ENCODE assay signal across 10 cellular contexts in the genomic region with DNA sequence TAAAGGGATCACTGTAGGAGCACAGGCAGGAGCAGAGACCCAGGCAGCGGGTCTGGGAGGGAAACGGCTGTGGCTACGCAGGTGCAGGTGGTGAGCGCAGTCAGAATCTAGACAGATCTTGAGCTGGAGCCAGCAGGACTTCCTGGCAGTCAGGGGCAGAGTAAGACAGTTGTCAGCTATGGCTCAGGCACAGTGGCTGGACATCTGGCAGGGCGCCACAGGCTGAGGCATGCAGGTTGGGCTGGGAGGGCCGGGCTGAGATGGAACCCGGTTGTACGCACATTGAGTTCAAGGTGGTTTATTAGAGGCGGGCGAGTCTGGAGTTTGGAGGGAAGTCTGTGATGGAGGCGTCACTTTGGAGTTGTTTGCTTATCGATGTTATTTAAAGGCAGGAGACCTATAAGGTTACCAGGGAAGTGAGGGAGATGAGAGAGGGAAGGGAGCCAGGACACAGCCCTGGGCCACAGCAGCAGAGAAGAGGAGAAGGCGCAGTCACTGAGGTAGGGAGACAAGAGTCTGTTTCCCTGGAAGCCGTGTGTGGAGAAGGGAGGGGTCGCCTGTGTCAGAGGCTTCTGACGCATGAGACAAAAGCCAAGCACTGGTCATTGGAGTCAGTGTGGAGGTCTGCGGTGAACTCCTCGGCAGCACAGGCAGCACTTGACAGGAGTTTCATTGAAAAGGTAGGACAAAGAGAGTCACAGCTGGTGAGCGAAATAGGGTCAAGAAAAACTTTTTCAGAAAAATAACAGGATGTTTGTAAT.
A peak's percentile ranks its signal among the peaks of the same experiment; 100 is the strongest.
DNase-seq lines count a peak whose midpoint lies in the region; ATAC-seq, FAIRE-seq and TF ChIP-seq lines count a peak whose summit lies in the region.
"Had no signal": no experiment of that assay in that cellular context is flagged by ENCODE, and none has a peak within 500 bp of the region (broad histone marks: within the 10 kb centered on the region; RNA-seq: fewer than 3 reads in every experiment).

No MANE protein-coding gene starts in this region.

- H3K79me2 ChIP-seq in osteoblast (ENCODE audit: insufficient read depth, low read length), result no peaks in the 10 kb centered on the region

- no peak overlapping the region for H2AFZ ChIP-seq in osteoblast (ENCODE audit: low read length)

- peaks cover 7% of the 10 kb centered on the region for H3K36me3 Mint-ChIP-seq in CD4-positive, CD25-positive, alpha-beta regulatory T cell

- H3K9me3 Mint-ChIP-seq in CD4-positive, CD25-positive, alpha-beta regulatory T cell, result peaks cover 0 to 2% (median 0%) of the 10 kb centered on the region in 7 donors

- no peaks in the 10 kb centered on the region for H3K36me3 ChIP-seq in CD4-positive, CD25-positive, alpha-beta regulatory T cell (ENCODE audit: control insufficient read depth, insufficient read depth, low read length)
- H3K36me3 ChIP-seq in SJCRH30, result peaks cover 4% of the 10 kb centered on the region; the same call in 1 of the 2 replicates
- no peaks in the 10 kb centered on the region for H3K36me3 ChIP-seq in osteoblast (ENCODE audit: insufficient read depth, low read length)
- H3K36me3 ChIP-seq: neutrophil had no signal

- FAIRE-seq in RCC 7860 (lab: Jason Lieb, UNC), result no peak

- no peaks in the 10 kb centered on the region for H4K20me1 ChIP-seq in osteoblast (ENCODE audit: insufficient read depth, low read length)

- no peaks in the 10 kb centered on the region for H3K9me3 ChIP-seq in CD4-positive, CD25-positive, alpha-beta regulatory T cell (ENCODE audit: control insufficient read depth in 2 of 2, low read length in 2 of 2)
- no peaks in the 10 kb centered on the region for H3K9me3 ChIP-seq in SJCRH30 (replicated peaks)
- H3K9me3 ChIP-seq in osteoblast (ENCODE audit: low read depth, low read length), result no peaks in the 10 kb centered on the region
- H3K9me3 ChIP-seq: neutrophil had no signal

- ATAC-seq in CD4-positive, CD25-positive, alpha-beta regulatory T cell (ENCODE audit: low read depth in 2 of 2), result peak in 1 of 2 donors; percentile 49
- ATAC-seq in GM19397 (IDR thresholded peaks at IDR 0.05; ENCODE audit: unreplicated experiment), result no peak

- no peak overlapping the region for H3K4me3 ChIP-seq in CD4-positive, CD25-positive, alpha-beta regulatory T cell (ENCODE audit: low read depth, low read length)
- H3K4me3 ChIP-seq in SJCRH30 (no peak overlapping the region), osteoblast (ENCODE audit: insufficient read depth, low read length) (no peak overlapping the region)

- peak overlapping the region; percentile 68 to 89 (median 77) for H3K27ac Mint-ChIP-seq in CD4-positive, CD25-positive, alpha-beta regulatory T cell

- peaks cover 0 to 54% (median 30%) of the 10 kb centered on the region in 4 donors for H3K4me1 Mint-ChIP-seq in CD4-positive, CD25-positive, alpha-beta regulatory T cell

- H3K4me1 ChIP-seq in CD4-positive, CD25-positive, alpha-beta regulatory T cell (ENCODE audit: control insufficient read depth, insufficient read depth, low read length, poor library complexity, severe bottlenecking), result peaks cover 9% of the 10 kb centered on the region
- no peaks in the 10 kb centered on the region for H3K4me1 ChIP-seq in SJCRH30
- H3K4me1 ChIP-seq in osteoblast (ENCODE audit: insufficient read depth, low read length), result peaks cover 10% of the 10 kb centered on the region

- H3K27me3 ChIP-seq in CD4-positive, CD25-positive, alpha-beta regulatory T cell (ENCODE audit: control insufficient read depth, insufficient read depth, low read length), result no peaks in the 10 kb centered on the region
- H3K27me3 ChIP-seq in SJCRH30, result no peaks in the 10 kb centered on the region
- H3K27me3 ChIP-seq in osteoblast (ENCODE audit: insufficient read depth, low read length), result no peaks in the 10 kb centered on the region
- H3K27me3 ChIP-seq: neutrophil had no signal

- TF ChIP-seq CTCF in osteoblast (IDR thresholded peaks at IDR 0.05; ENCODE audit: extremely low read depth, low read depth, low read length), result no peak

- H3K4me3 Mint-ChIP-seq in CD4-positive, CD25-positive, alpha-beta regulatory T cell, result peak overlapping the region in 2 of 4 donors; percentile 16 to 40

- no peak overlapping the region for H3K4me2 ChIP-seq in osteoblast (ENCODE audit: insufficient read depth, low read length)

- no peaks in the 10 kb centered on the region for H3K27me3 Mint-ChIP-seq in CD4-positive, CD25-positive, alpha-beta regulatory T cell

- no peak overlapping the region for H3K27ac ChIP-seq in CD4-positive, CD25-positive, alpha-beta regulatory T cell (ENCODE audit: insufficient read depth, low read length, poor library complexity, severe bottlenecking)
- H3K27ac ChIP-seq in SJCRH30 (no peak overlapping the region), osteoblast (ENCODE audit: low read depth, low read length) (no peak overlapping the region)
- H3K27ac ChIP-seq: neutrophil had no signal

- peak in 1 of 3 donors; percentile 32 for DNase-seq in CD4-positive, CD25-positive, alpha-beta regulatory T cell
- DNase-seq in HT-29 (ENCODE audit: low spot score) (peak; percentile 88), SJCRH30 (peak; percentile 26 to 31), hepatic stellate cell (ENCODE audit: low spot score) (peak; percentile 60), osteoblast (ENCODE audit: insufficient read length, low spot score, missing footprints) (no peak), KG1 (lab: John Stamatoyannopoulos, UW) (no peak), RCC 7860 (ENCODE audit: low spot score) (no peak)
- DNase-seq: activated naive CD4-positive, alpha-beta T cell had no signal

Comparison
In these comparisons a context has a peak if more than half of its experiments do, and no peak if none do; other contexts are left out.
1. DNase-seq: peak in HT-29 (single experiment), SJCRH30 (2 of 2) and hepatic stellate cell (single experiment); none in osteoblast (single experiment), KG1 (single experiment) and RCC 7860 (single experiment).